Comparison of ENCODE assay signal across 1 cellular context in the genomic region with DNA sequence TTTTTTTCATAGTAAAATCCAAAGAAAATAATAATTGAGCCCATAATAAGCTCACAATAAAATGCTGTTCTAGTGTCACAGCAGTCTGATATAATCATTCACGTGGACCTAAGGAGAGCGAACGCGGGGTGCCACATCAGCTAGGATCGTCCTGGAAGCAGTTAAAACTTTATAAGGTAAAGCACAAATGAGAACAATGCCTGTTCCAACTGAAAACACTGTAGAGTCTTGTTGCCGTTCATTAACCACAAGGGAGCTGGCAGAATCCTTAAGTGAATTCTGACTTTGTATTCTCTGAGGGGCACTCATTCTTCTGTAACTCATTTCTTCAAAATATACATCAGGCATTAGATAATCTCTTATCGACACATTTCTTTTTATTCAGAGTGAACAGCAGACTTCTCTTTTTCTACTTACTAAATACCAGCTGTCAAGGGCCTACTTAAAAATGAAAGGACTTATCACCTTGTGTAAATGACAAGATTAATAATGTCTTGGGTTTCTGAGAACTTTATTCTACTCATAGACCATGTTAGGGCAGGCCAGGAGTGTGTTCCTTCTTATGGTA.
TF ChIP-seq lines count a peak whose summit lies in the region.

No MANE protein-coding gene starts in this region.

TF ChIP-seq in HEK293, 187 proteins besides CTCF, POLR2A, EP300 and RAD21 (continued from another document):
- TF ChIP-seq ZSCAN18 (tag by site-specific recombination; IDR thresholded peaks at IDR 0.05) = no peak
- no peak for TF ChIP-seq ZBTB20 (tag by site-specific recombination; IDR thresholded peaks at IDR 0.05)
- TF ChIP-seq, protein P1, sequence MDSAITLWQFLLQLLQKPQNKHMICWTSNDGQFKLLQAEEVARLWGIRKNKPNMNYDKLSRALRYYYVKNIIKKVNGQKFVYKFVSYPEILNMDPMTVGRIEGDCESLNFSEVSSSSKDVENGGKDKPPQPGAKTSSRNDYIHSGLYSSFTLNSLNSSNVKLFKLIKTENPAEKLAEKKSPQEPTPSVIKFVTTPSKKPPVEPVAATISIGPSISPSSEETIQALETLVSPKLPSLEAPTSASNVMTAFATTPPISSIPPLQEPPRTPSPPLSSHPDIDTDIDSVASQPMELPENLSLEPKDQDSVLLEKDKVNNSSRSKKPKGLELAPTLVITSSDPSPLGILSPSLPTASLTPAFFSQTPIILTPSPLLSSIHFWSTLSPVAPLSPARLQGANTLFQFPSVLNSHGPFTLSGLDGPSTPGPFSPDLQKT (IDR thresholded peaks at IDR 0.05; ENCODE audit: borderline replicate concordance, low read depth, low read length) = no peak
- TF ChIP-seq, protein P2, sequence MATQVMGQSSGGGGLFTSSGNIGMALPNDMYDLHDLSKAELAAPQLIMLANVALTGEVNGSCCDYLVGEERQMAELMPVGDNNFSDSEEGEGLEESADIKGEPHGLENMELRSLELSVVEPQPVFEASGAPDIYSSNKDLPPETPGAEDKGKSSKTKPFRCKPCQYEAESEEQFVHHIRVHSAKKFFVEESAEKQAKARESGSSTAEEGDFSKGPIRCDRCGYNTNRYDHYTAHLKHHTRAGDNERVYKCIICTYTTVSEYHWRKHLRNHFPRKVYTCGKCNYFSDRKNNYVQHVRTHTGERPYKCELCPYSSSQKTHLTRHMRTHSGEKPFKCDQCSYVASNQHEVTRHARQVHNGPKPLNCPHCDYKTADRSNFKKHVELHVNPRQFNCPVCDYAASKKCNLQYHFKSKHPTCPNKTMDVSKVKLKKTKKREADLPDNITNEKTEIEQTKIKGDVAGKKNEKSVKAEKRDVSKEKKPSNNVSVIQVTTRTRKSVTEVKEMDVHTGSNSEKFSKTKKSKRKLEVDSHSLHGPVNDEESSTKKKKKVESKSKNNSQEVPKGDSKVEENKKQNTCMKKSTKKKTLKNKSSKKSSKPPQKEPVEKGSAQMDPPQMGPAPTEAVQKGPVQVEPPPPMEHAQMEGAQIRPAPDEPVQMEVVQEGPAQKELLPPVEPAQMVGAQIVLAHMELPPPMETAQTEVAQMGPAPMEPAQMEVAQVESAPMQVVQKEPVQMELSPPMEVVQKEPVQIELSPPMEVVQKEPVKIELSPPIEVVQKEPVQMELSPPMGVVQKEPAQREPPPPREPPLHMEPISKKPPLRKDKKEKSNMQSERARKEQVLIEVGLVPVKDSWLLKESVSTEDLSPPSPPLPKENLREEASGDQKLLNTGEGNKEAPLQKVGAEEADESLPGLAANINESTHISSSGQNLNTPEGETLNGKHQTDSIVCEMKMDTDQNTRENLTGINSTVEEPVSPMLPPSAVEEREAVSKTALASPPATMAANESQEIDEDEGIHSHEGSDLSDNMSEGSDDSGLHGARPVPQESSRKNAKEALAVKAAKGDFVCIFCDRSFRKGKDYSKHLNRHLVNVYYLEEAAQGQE (tag by site-specific recombination; IDR thresholded peaks at IDR 0.05) = no peak
- TF ChIP-seq RBAK (tag by site-specific recombination; IDR thresholded peaks at IDR 0.05) = no peak
